Comparison of ENCODE assay signal across 2 cellular contexts in the genomic region with DNA sequence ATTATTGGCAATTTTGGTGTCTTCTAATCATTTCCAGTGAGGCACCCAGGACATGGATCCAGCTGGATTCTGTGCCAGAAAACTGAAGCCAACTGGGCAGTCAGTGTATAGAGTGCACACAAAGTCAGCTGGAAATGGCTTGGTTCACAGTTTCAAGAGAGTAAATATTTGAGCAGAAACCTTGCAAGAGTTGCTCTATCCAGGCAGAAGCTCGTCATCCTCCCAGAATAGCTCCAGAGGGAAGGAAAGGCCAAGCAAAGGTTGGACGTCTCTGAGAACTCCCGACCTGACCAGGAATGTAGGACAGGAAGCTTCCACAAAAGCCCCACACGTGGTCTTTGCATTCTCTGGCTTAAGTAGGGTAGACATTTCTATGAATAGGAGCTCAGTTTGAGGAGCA.
TF ChIP-seq lines count a peak whose summit lies in the region.

No MANE protein-coding gene starts in this region.

TF ChIP-seq in liver, 16 proteins besides CTCF, POLR2A, EP300 and RAD21:
- TF ChIP-seq RXRA (IDR thresholded peaks at IDR 0.05) (peak in 1 of 2 donors; percentile 41), FOXA2 (IDR thresholded peaks at IDR 0.05) (no peak), SP1 (IDR thresholded peaks at IDR 0.05) (no peak), HNF4G (IDR thresholded peaks at IDR 0.05) (no peak), NR2F2 (IDR thresholded peaks at IDR 0.05) (peak; percentile 81)
TF ChIP-seq in liver: peak in this region for 2.

TF ChIP-seq in HepG2, 621 proteins besides CTCF, POLR2A, EP300 and RAD21:
- TF ChIP-seq ZFP36 (IDR thresholded peaks at IDR 0.05; ENCODE audit: borderline replicate concordance, low read depth, low read length, partially characterized antibody) (no peak), NCOA5 (CRISPR knock-in tag; IDR thresholded peaks at IDR 0.05) (no peak), ZNF510 (CRISPR knock-in tag; IDR thresholded peaks at IDR 0.05; ENCODE audit: low read depth) (no peak), RCOR2 (CRISPR knock-in tag; IDR thresholded peaks at IDR 0.05) (no peak), GATA4 (IDR thresholded peaks at IDR 0.05; ENCODE audit: borderline replicate concordance, low read depth) (no peak)
- TF ChIP-seq, protein P1, sequence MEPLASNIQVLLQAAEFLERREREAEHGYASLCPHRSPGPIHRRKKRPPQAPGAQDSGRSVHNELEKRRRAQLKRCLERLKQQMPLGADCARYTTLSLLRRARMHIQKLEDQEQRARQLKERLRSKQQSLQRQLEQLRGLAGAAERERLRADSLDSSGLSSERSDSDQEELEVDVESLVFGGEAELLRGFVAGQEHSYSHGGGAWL (CRISPR knock-in tag; IDR thresholded peaks at IDR 0.05): no peak
- TF ChIP-seq, protein P2, sequence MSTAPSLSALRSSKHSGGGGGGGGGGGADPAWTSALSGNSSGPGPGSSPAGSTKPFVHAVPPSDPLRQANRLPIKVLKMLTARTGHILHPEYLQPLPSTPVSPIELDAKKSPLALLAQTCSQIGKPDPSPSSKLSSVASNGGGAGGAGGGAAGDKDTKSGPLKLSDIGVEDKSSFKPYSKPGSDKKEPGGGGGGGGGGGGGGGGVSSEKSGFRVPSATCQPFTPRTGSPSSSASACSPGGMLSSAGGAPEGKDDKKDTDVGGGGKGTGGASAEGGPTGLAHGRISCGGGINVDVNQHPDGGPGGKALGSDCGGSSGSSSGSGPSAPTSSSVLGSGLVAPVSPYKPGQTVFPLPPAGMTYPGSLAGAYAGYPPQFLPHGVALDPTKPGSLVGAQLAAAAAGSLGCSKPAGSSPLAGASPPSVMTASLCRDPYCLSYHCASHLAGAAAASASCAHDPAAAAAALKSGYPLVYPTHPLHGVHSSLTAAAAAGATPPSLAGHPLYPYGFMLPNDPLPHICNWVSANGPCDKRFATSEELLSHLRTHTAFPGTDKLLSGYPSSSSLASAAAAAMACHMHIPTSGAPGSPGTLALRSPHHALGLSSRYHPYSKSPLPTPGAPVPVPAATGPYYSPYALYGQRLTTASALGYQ (CRISPR knock-in tag; IDR thresholded peaks at IDR 0.05): no peak
TF ChIP-seq in HepG2: peak in this region for 0.
